1 cellular context compared by ENCODE assay signal in genomic region chr9:122446819-122447484, GRCh38.
TF ChIP-seq lines count a peak whose summit lies in the region.

No MANE protein-coding gene starts in this region.

TF ChIP-seq in K562, 482 proteins besides CTCF, POLR2A, EP300 and RAD21 (continued from another document and continues in another):
- TF ChIP-seq CEBPB (tag; IDR thresholded peaks at IDR 0.05) (peak; percentile 79), KLF6 (CRISPR knock-in tag; IDR thresholded peaks at IDR 0.05; ENCODE audit: borderline replicate concordance) (no peak), FOXA1 (IDR thresholded peaks at IDR 0.05; ENCODE audit: borderline replicate concordance) (no peak), FIP1L1 (IDR thresholded peaks at IDR 0.05; ENCODE audit: low read depth, low read length, poor library complexity, severe bottlenecking) (no peak), NCOA4 (IDR thresholded peaks at IDR 0.05; ENCODE audit: partially characterized antibody) (no peak), CHCHD3 (CRISPR knock-in tag; IDR thresholded peaks at IDR 0.05) (no peak), ZBTB1 (CRISPR knock-in tag; IDR thresholded peaks at IDR 0.05; ENCODE audit: borderline replicate concordance, low read depth) (no peak), ZNF253 (CRISPR knock-in tag; conservative IDR thresholded peaks at IDR 0.05) (no peak), CBX5 (IDR thresholded peaks at IDR 0.05; ENCODE audit: borderline replicate concordance, low read depth) (no peak), TFE3 (CRISPR knock-in tag; IDR thresholded peaks at IDR 0.05) (no peak), ZNF584 (CRISPR knock-in tag; IDR thresholded peaks at IDR 0.05; ENCODE audit: low read depth) (no peak), ZNF778 (CRISPR knock-in tag; IDR thresholded peaks at IDR 0.05) (no peak), ADNP (tag; IDR thresholded peaks at IDR 0.05) (no peak; the same call in 1 of the 2 replicates), RCOR1 (IDR thresholded peaks at IDR 0.05; ENCODE audit: borderline replicate concordance in 1 of 2, low read depth in 2 of 2, low read length in 2 of 2) (peak; percentile 7 to 28; a peak in 1 of 4 replicates), MEF2D (tag; conservative IDR thresholded peaks at IDR 0.05; ENCODE audit: low read depth) (0 out of 2 replicates have a peak, but pooled peaks have one; percentile 13), RHOXF2B (CRISPR knock-in tag; conservative IDR thresholded peaks at IDR 0.05) (no peak), THRA (IDR thresholded peaks at IDR 0.05) (no peak), ZNF274 (IDR thresholded peaks at IDR 0.05; ENCODE audit: borderline replicate concordance, low read depth, low read length) (peak; percentile 31; the same call in 1 of the 2 replicates), NFIX (CRISPR knock-in tag; IDR thresholded peaks at IDR 0.05; ENCODE audit: low read depth) (no peak), ZFPM2 (CRISPR knock-in tag; IDR thresholded peaks at IDR 0.05) (no peak), MCM7 (IDR thresholded peaks at IDR 0.05) (no peak), ZNF12 (CRISPR knock-in tag; IDR thresholded peaks at IDR 0.05) (no peak), SMARCA4 (IDR thresholded peaks at IDR 0.05) (peak; percentile 98), TAF7 (tag; IDR thresholded peaks at IDR 0.05) (no peak), MCM3 (IDR thresholded peaks at IDR 0.05) (no peak), THRAP3 (IDR thresholded peaks at IDR 0.05; ENCODE audit: borderline replicate concordance) (no peak), RBBP5 (IDR thresholded peaks at IDR 0.05; ENCODE audit: borderline replicate concordance, insufficient read depth, low read length, poor library complexity, severe bottlenecking) (no peak), ZNF57 (CRISPR knock-in tag; IDR thresholded peaks at IDR 0.05) (no peak), DEAF1 (CRISPR knock-in tag; IDR thresholded peaks at IDR 0.05) (no peak), KAT2B (IDR thresholded peaks at IDR 0.05; ENCODE audit: low read depth, low read length) (no peak), ZNF23 (CRISPR knock-in tag; IDR thresholded peaks at IDR 0.05) (no peak), SRSF9 (IDR thresholded peaks at IDR 0.05; ENCODE audit: borderline replicate concordance, low read depth, low read length) (no peak), ZNF830 (CRISPR knock-in tag; IDR thresholded peaks at IDR 0.05) (no peak), EGR1 (conservative IDR thresholded peaks at IDR 0.05) (0 out of 2 replicates have a peak, but pooled peaks have one; percentile 31), NFATC3 (IDR thresholded peaks at IDR 0.05) (no peak), BHLHE40 (IDR thresholded peaks at IDR 0.05; ENCODE audit: low read length) (no peak; the same call in 1 of the 2 replicates), PHF20 (IDR thresholded peaks at IDR 0.05; ENCODE audit: partially characterized antibody) (no peak), ZNF766 (CRISPR knock-in tag; conservative IDR thresholded peaks at IDR 0.05) (peak; percentile 79; the same call in 1 of the 2 replicates), GTF2A2 (tag; IDR thresholded peaks at IDR 0.05) (no peak), PHTF2 (CRISPR knock-in tag; IDR thresholded peaks at IDR 0.05) (no peak), BCLAF1 (IDR thresholded peaks at IDR 0.05; ENCODE audit: borderline replicate concordance in 1 of 2, control insufficient read depth in 1 of 2, low read depth in 2 of 2, low read length in 1 of 2) (no peak), PRPF4 (IDR thresholded peaks at IDR 0.05; ENCODE audit: insufficient read depth, low read depth, low read length, poor library complexity, severe bottlenecking) (no peak), HIVEP1 (CRISPR knock-in tag; IDR thresholded peaks at IDR 0.05) (no peak), ZSCAN29 (IDR thresholded peaks at IDR 0.05) (no peak), KLF10 (CRISPR knock-in tag; IDR thresholded peaks at IDR 0.05) (no peak)
- TF ChIP-seq, protein P1, sequence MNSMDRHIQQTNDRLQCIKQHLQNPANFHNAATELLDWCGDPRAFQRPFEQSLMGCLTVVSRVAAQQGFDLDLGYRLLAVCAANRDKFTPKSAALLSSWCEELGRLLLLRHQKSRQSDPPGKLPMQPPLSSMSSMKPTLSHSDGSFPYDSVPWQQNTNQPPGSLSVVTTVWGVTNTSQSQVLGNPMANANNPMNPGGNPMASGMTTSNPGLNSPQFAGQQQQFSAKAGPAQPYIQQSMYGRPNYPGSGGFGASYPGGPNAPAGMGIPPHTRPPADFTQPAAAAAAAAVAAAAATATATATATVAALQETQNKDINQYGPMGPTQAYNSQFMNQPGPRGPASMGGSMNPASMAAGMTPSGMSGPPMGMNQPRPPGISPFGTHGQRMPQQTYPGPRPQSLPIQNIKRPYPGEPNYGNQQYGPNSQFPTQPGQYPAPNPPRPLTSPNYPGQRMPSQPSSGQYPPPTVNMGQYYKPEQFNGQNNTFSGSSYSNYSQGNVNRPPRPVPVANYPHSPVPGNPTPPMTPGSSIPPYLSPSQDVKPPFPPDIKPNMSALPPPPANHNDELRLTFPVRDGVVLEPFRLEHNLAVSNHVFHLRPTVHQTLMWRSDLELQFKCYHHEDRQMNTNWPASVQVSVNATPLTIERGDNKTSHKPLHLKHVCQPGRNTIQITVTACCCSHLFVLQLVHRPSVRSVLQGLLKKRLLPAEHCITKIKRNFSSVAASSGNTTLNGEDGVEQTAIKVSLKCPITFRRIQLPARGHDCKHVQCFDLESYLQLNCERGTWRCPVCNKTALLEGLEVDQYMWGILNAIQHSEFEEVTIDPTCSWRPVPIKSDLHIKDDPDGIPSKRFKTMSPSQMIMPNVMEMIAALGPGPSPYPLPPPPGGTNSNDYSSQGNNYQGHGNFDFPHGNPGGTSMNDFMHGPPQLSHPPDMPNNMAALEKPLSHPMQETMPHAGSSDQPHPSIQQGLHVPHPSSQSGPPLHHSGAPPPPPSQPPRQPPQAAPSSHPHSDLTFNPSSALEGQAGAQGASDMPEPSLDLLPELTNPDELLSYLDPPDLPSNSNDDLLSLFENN (IDR thresholded peaks at IDR 0.05; ENCODE audit: low read depth in 2 of 2, low read length in 2 of 2), result peak in 1 of 2 experiments; percentile 97; a peak in 2 of 4 replicates
- TF ChIP-seq, protein P2, sequence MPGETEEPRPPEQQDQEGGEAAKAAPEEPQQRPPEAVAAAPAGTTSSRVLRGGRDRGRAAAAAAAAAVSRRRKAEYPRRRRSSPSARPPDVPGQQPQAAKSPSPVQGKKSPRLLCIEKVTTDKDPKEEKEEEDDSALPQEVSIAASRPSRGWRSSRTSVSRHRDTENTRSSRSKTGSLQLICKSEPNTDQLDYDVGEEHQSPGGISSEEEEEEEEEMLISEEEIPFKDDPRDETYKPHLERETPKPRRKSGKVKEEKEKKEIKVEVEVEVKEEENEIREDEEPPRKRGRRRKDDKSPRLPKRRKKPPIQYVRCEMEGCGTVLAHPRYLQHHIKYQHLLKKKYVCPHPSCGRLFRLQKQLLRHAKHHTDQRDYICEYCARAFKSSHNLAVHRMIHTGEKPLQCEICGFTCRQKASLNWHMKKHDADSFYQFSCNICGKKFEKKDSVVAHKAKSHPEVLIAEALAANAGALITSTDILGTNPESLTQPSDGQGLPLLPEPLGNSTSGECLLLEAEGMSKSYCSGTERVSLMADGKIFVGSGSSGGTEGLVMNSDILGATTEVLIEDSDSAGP (CRISPR knock-in tag; IDR thresholded peaks at IDR 0.05), result no peak
- TF ChIP-seq, protein P3, sequence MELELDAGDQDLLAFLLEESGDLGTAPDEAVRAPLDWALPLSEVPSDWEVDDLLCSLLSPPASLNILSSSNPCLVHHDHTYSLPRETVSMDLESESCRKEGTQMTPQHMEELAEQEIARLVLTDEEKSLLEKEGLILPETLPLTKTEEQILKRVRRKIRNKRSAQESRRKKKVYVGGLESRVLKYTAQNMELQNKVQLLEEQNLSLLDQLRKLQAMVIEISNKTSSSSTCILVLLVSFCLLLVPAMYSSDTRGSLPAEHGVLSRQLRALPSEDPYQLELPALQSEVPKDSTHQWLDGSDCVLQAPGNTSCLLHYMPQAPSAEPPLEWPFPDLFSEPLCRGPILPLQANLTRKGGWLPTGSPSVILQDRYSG (tag; conservative IDR thresholded peaks at IDR 0.05; ENCODE audit: low read depth), result no peak
- TF ChIP-seq, protein P4, sequence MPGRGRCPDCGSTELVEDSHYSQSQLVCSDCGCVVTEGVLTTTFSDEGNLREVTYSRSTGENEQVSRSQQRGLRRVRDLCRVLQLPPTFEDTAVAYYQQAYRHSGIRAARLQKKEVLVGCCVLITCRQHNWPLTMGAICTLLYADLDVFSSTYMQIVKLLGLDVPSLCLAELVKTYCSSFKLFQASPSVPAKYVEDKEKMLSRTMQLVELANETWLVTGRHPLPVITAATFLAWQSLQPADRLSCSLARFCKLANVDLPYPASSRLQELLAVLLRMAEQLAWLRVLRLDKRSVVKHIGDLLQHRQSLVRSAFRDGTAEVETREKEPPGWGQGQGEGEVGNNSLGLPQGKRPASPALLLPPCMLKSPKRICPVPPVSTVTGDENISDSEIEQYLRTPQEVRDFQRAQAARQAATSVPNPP (IDR thresholded peaks at IDR 0.05; ENCODE audit: borderline replicate concordance, insufficient read depth, insufficient read length), result no peak
- TF ChIP-seq, protein P5, sequence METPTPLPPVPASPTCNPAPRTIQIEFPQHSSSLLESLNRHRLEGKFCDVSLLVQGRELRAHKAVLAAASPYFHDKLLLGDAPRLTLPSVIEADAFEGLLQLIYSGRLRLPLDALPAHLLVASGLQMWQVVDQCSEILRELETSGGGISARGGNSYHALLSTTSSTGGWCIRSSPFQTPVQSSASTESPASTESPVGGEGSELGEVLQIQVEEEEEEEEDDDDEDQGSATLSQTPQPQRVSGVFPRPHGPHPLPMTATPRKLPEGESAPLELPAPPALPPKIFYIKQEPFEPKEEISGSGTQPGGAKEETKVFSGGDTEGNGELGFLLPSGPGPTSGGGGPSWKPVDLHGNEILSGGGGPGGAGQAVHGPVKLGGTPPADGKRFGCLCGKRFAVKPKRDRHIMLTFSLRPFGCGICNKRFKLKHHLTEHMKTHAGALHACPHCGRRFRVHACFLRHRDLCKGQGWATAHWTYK (CRISPR knock-in tag; IDR thresholded peaks at IDR 0.05), result no peak
- TF ChIP-seq, protein P6, sequence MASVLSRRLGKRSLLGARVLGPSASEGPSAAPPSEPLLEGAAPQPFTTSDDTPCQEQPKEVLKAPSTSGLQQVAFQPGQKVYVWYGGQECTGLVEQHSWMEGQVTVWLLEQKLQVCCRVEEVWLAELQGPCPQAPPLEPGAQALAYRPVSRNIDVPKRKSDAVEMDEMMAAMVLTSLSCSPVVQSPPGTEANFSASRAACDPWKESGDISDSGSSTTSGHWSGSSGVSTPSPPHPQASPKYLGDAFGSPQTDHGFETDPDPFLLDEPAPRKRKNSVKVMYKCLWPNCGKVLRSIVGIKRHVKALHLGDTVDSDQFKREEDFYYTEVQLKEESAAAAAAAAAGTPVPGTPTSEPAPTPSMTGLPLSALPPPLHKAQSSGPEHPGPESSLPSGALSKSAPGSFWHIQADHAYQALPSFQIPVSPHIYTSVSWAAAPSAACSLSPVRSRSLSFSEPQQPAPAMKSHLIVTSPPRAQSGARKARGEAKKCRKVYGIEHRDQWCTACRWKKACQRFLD (CRISPR knock-in tag; IDR thresholded peaks at IDR 0.05), result peak; percentile 68
